ENCODE assay signal across 15 cellular contexts in genomic region chr12:103647267-103647666, GRCh38.
DNase-seq lines count a peak whose midpoint lies in the region; ATAC-seq, FAIRE-seq and TF ChIP-seq lines count a peak whose summit lies in the region.
"Had no signal": no experiment of that assay in that cellular context is flagged by ENCODE, and none has a peak within 500 bp of the region (broad histone marks: within the 10 kb centered on the region; RNA-seq: fewer than 3 reads in every experiment).

No MANE protein-coding gene starts in this region.

- H3K9me3 ChIP-seq in astrocyte (ENCODE audit: insufficient read depth, low read depth, low read length) (no peaks in the 10 kb centered on the region), esophagus muscularis mucosa (no peaks in the 10 kb centered on the region)

- TF ChIP-seq CTCF in AG09309 (IDR thresholded peaks at IDR 0.05; ENCODE audit: control insufficient read depth, insufficient read depth, low read depth, low read length, missing control alignments) (no peak), astrocyte (IDR thresholded peaks at IDR 0.05; ENCODE audit: insufficient read depth, low read depth, low read length) (no peak), esophagus muscularis mucosa (IDR thresholded peaks at IDR 0.05) (no peak)

- H3K27me3 ChIP-seq in astrocyte (ENCODE audit: insufficient read depth, low read length) = no peaks in the 10 kb centered on the region
- peaks cover 0 to 6% (median 0%) of the 10 kb centered on the region in 4 donors for H3K27me3 ChIP-seq in esophagus muscularis mucosa
- H3K27me3 ChIP-seq: BLaER1 treated with 17β-estradiol and CSF1 and Interleukin-3, amounts not matched to agents 10 nM and 100 nM had no signal

- no peak for TF ChIP-seq POLR2A in esophagus muscularis mucosa (IDR thresholded peaks at IDR 0.05; ENCODE audit: low read depth)

- no peaks in the 10 kb centered on the region for H3K9me3 Mint-ChIP-seq in astrocyte (ENCODE audit: unreplicated experiment)
- no peaks in the 10 kb centered on the region for H3K9me3 Mint-ChIP-seq in activated T-cell treated with anti-CD3 and anti-CD28 coated beads, Interleukin-2, amount 50 U/mL, for 72 hours
- H3K9me3 Mint-ChIP-seq: activated naive CD8-positive, alpha-beta T cell treated with anti-CD3 and anti-CD28 coated beads, Interleukin-2, amount 10 ng/mL, durations not matched to agents 7 days and 5 days; stimulated activated effector memory CD8-positive, alpha-beta T cell treated with anti-CD3 and anti-CD28 coated beads, Interleukin-12 subunit alpha, Interleukin-12 subunit beta, amount 100 ng/mL, for 72 hours had no signal

- TF ChIP-seq EP300 in esophagus muscularis mucosa (IDR thresholded peaks at IDR 0.05) = no peak

- H3K4me3 ChIP-seq in AG09309 (ENCODE audit: control insufficient read depth, low read depth, low read length) = no peak overlapping the region
- no peak overlapping the region for H3K4me3 ChIP-seq in astrocyte (ENCODE audit: insufficient read depth, low read depth, low read length)
- no peak overlapping the region for H3K4me3 ChIP-seq in esophagus muscularis mucosa
- H3K4me3 ChIP-seq: BLaER1 treated with 17β-estradiol and CSF1 and Interleukin-3, amounts not matched to agents 10 nM and 100 nM had no signal

- no peaks in the 10 kb centered on the region for H3K79me2 ChIP-seq in astrocyte (ENCODE audit: insufficient read depth, low read length)
- H3K79me2 ChIP-seq: parathyroid adenoma had no signal

- peak overlapping the region; percentile 55 for H3K27ac Mint-ChIP-seq in astrocyte (ENCODE audit: unreplicated experiment)
- H3K27ac Mint-ChIP-seq in activated T-cell treated with anti-CD3 and anti-CD28 coated beads, Interleukin-2, amount 50 U/mL, for 72 hours = no peak overlapping the region
- H3K27ac Mint-ChIP-seq: activated naive CD8-positive, alpha-beta T cell treated with anti-CD3 and anti-CD28 coated beads, Interleukin-2, amount 10 ng/mL, durations not matched to agents 7 days and 5 days; stimulated activated effector memory CD8-positive, alpha-beta T cell treated with anti-CD3 and anti-CD28 coated beads, Interleukin-12 subunit alpha, Interleukin-12 subunit beta, amount 100 ng/mL, for 72 hours had no signal

- no peak overlapping the region for H3K9ac ChIP-seq in astrocyte (ENCODE audit: low read length)
- H3K9ac ChIP-seq: BLaER1 treated with 17β-estradiol and CSF1 and Interleukin-3, amounts not matched to agents 10 nM and 100 nM; parathyroid adenoma had no signal

- 17% methylated on average over 2 of the region's 2 CpGs for WGBS in esophagus muscularis mucosa

- intact Hi-C loops in esophagus muscularis mucosa (cut with DNase I) = no loop called here

- no peaks in the 10 kb centered on the region for H3K27me3 Mint-ChIP-seq in astrocyte (ENCODE audit: low read depth, unreplicated experiment)
- peaks cover 10% of the 10 kb centered on the region for H3K27me3 Mint-ChIP-seq in activated T-cell treated with anti-CD3 and anti-CD28 coated beads, Interleukin-2, amount 50 U/mL, for 72 hours (ENCODE audit: low read depth)

- ATAC-seq in activated T-cell treated with anti-CD3 and anti-CD28 coated beads, Interleukin-2, amount 50 U/mL, for 72 hours (replicated peaks in 1 of 2) = no peak
- ATAC-seq in HG02571 (IDR thresholded peaks at IDR 0.05; ENCODE audit: unreplicated experiment) = no peak
- ATAC-seq: stimulated activated effector memory CD8-positive, alpha-beta T cell treated with anti-CD3 and anti-CD28 coated beads, Interleukin-12 subunit alpha, Interleukin-12 subunit beta, amount 100 ng/mL, for 72 hours had no signal

- H3K4me1 ChIP-seq in astrocyte (ENCODE audit: insufficient read depth, low read length) = peaks cover 12% of the 10 kb centered on the region
- H3K4me1 ChIP-seq in esophagus muscularis mucosa = peaks cover 0 to 48% (median 39%) of the 10 kb centered on the region in 4 donors
- H3K4me1 ChIP-seq: BLaER1 treated with 17β-estradiol and CSF1 and Interleukin-3, amounts not matched to agents 10 nM and 100 nM; parathyroid adenoma had no signal

- no peak overlapping the region for H2AFZ ChIP-seq in astrocyte (ENCODE audit: low read depth, low read length)
- H2AFZ ChIP-seq: parathyroid adenoma had no signal

- DNase-seq in AG09309 (ENCODE audit: low read depth) = peak; percentile 25
- peak; percentile 78 for DNase-seq in HS-5 (ENCODE audit: low read depth)
- peak; percentile 91 for DNase-seq in astrocyte (ENCODE audit: low read depth)
- peak; percentile 66 for DNase-seq in islet precursor cell
- no peak for DNase-seq in activated T-cell treated with anti-CD3 and anti-CD28 coated beads, Interleukin-2, amount 50 U/mL, for 72 hours
- DNase-seq in esophagus muscularis mucosa (ENCODE audit: extremely low spot score) = no peak
- no peak for DNase-seq in GDM1 (lab: John Stamatoyannopoulos, UW)
- DNase-seq: activated naive CD8-positive, alpha-beta T cell treated with anti-CD3 and anti-CD28 coated beads, Interleukin-2, amount 10 ng/mL, durations not matched to agents 7 days and 5 days; effector CD4-positive, alpha-beta T cell; hypothalamus; NCI-H2171 had no signal

- H3K36me3 ChIP-seq in astrocyte (ENCODE audit: insufficient read depth, low read length) (no peaks in the 10 kb centered on the region), esophagus muscularis mucosa (no peaks in the 10 kb centered on the region)
- H3K36me3 ChIP-seq: BLaER1 treated with 17β-estradiol and CSF1 and Interleukin-3, amounts not matched to agents 10 nM and 100 nM had no signal

- peak overlapping the region; percentile 46 for H3K4me2 ChIP-seq in astrocyte (ENCODE audit: low read length)
- H3K4me2 ChIP-seq: BLaER1 treated with 17β-estradiol and CSF1 and Interleukin-3, amounts not matched to agents 10 nM and 100 nM had no signal

- H3K4me3 Mint-ChIP-seq in astrocyte (ENCODE audit: unreplicated experiment) = no peak overlapping the region
- H3K4me3 Mint-ChIP-seq in activated T-cell treated with anti-CD3 and anti-CD28 coated beads, Interleukin-2, amount 50 U/mL, for 72 hours = no peak overlapping the region
- H3K4me3 Mint-ChIP-seq: activated naive CD8-positive, alpha-beta T cell treated with anti-CD3 and anti-CD28 coated beads, Interleukin-2, amount 10 ng/mL, durations not matched to agents 7 days and 5 days; stimulated activated effector memory CD8-positive, alpha-beta T cell treated with anti-CD3 and anti-CD28 coated beads, Interleukin-12 subunit alpha, Interleukin-12 subunit beta, amount 100 ng/mL, for 72 hours had no signal

- no peaks in the 10 kb centered on the region for H3K36me3 Mint-ChIP-seq in astrocyte (ENCODE audit: low read depth, unreplicated experiment)
- no peaks in the 10 kb centered on the region for H3K36me3 Mint-ChIP-seq in activated T-cell treated with anti-CD3 and anti-CD28 coated beads, Interleukin-2, amount 50 U/mL, for 72 hours (ENCODE audit: insufficient read depth in 2 of 2)
- H3K36me3 Mint-ChIP-seq: activated naive CD8-positive, alpha-beta T cell treated with anti-CD3 and anti-CD28 coated beads, Interleukin-2, amount 10 ng/mL, durations not matched to agents 7 days and 5 days; stimulated activated effector memory CD8-positive, alpha-beta T cell treated with anti-CD3 and anti-CD28 coated beads, Interleukin-12 subunit alpha, Interleukin-12 subunit beta, amount 100 ng/mL, for 72 hours had no signal

- peaks cover 20% of the 10 kb centered on the region for H3K4me1 Mint-ChIP-seq in astrocyte (ENCODE audit: low read depth, unreplicated experiment)
- no peaks in the 10 kb centered on the region for H3K4me1 Mint-ChIP-seq in activated T-cell treated with anti-CD3 and anti-CD28 coated beads, Interleukin-2, amount 50 U/mL, for 72 hours (ENCODE audit: low read depth)
- H3K4me1 Mint-ChIP-seq: activated naive CD8-positive, alpha-beta T cell treated with anti-CD3 and anti-CD28 coated beads, Interleukin-2, amount 10 ng/mL, durations not matched to agents 7 days and 5 days; stimulated activated effector memory CD8-positive, alpha-beta T cell treated with anti-CD3 and anti-CD28 coated beads, Interleukin-12 subunit alpha, Interleukin-12 subunit beta, amount 100 ng/mL, for 72 hours had no signal

- FAIRE-seq in astrocyte (lab: Jason Lieb, UNC) = peak; percentile 54

- no peaks in the 10 kb centered on the region for H4K20me1 ChIP-seq in astrocyte (ENCODE audit: insufficient read depth, low read length)
- H4K20me1 ChIP-seq: BLaER1 treated with 17β-estradiol and CSF1 and Interleukin-3, amounts not matched to agents 10 nM and 100 nM had no signal

- H3K27ac ChIP-seq in astrocyte (ENCODE audit: low read depth, low read length) = peak overlapping the region; percentile 1
- peak overlapping the region in 1 of 4 donors; percentile 29 for H3K27ac ChIP-seq in esophagus muscularis mucosa (replicated peaks in 1 of 4)
- H3K27ac ChIP-seq: BLaER1 treated with 17β-estradiol and CSF1 and Interleukin-3, amounts not matched to agents 10 nM and 100 nM; parathyroid adenoma had no signal

Comparison
In these comparisons a context has a peak if more than half of its experiments do, and no peak if none do; other contexts are left out.
1. DNase-seq: peak in AG09309 (single experiment), HS-5 (single experiment), astrocyte (single experiment) and islet precursor cell (single experiment); none in activated T-cell treated with anti-CD3 and anti-CD28 coated beads, Interleukin-2, amount 50 U/mL, for 72 hours (0 of 2), esophagus muscularis mucosa (single experiment) and GDM1 (single experiment).